18 cellular contexts compared by ENCODE assay signal in the genomic region with DNA sequence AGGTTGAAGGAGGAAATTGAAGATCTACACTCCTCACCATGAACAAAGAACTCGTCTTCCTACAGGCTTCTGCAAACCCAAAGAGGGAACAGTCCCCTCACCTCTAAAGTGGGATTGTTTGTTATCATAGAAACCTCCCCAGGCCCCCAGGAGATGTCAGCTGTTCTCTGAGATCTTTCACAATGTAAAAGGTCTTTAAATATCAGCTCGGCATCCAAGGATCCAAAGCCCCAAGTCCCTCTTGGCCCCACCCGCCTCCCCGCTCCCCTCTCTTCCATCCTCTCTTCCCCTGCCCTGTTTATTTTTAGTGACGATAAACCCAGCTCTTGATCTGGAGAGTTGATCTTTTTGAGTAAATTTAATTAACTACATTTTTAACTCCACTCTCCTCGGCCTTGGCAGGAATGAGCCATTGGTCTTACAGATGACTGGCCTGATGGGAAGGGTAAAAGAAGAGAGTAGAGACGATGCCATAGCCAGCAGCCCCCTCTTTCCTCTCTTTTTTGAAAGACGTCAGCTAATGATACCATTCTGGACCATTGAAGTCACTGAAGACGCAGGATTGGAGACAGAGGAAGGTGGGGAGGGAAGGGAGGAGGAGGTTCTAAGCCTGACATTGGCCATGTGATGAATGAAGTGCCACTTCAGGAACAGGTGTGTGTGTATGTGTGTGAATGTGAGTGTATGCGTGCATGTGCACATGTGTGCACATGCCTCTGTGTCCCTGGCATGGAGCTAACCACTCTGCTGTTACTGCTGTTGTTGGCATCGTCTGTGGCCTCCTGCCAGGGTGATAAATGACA.
DNase-seq lines count a peak whose midpoint lies in the region; ATAC-seq, FAIRE-seq and TF ChIP-seq lines count a peak whose summit lies in the region.
"Had no signal": no experiment of that assay in that cellular context is flagged by ENCODE, and none has a peak within 500 bp of the region (broad histone marks: within the 10 kb centered on the region; RNA-seq: fewer than 3 reads in every experiment).

No MANE protein-coding gene starts in this region.

- POLR2A ChIA-PET in GM10248 (lab: Yijun Ruan, JAX), result no interaction called here

- H2BK120ac ChIP-seq in neuronal stem cell (ENCODE audit: low read depth, low read length), result no peak overlapping the region

- peak overlapping the region; percentile 49 for H3K14ac ChIP-seq in neuronal stem cell (ENCODE audit: low read length)

- no peak overlapping the region for H3K4ac ChIP-seq in neuronal stem cell (ENCODE audit: low read length)

- H3K27ac Mint-ChIP-seq in activated naive CD4-positive, alpha-beta T cell treated with anti-CD3 and anti-CD28 coated beads, Interleukin-2, amount 10 ng/mL, durations not matched to agents 7 days and 5 days, result peak overlapping the region; percentile 79
- no peak overlapping the region for H3K27ac Mint-ChIP-seq in activated naive CD4-positive, alpha-beta T cell treated with anti-CD3 and anti-CD28 coated beads for 36 hours
- H3K27ac Mint-ChIP-seq: CD4-positive, alpha-beta T cell had no signal

- no peak overlapping the region for H3K23ac ChIP-seq in neuronal stem cell (ENCODE audit: low read depth, low read length, poor library complexity)

- ATAC-seq in heart left ventricle (no peak), HG02840 (IDR thresholded peaks at IDR 0.05; ENCODE audit: low FRiP score, unreplicated experiment) (no peak)
- ATAC-seq: A549 had no signal

- H3K9ac ChIP-seq in neuronal stem cell (ENCODE audit: low read depth, low read length, poor library complexity), result no peak overlapping the region

- no peak overlapping the region for H3K4me3 ChIP-seq in bronchial epithelial cell (ENCODE audit: low read depth, low read length)
- peak overlapping the region in 1 of 2 donors; percentile 66 for H3K4me3 ChIP-seq in neuronal stem cell (ENCODE audit: low read length in 2 of 2)
- no peak overlapping the region for H3K4me3 ChIP-seq in heart left ventricle
- H3K4me3 ChIP-seq: A549 had no signal

- no peaks in the 10 kb centered on the region for H3K79me1 ChIP-seq in neuronal stem cell (ENCODE audit: low read depth, low read length)

- peaks cover 22% of the 10 kb centered on the region for H3K4me1 Mint-ChIP-seq in activated naive CD4-positive, alpha-beta T cell treated with anti-CD3 and anti-CD28 coated beads, Interleukin-2, amount 10 ng/mL, durations not matched to agents 7 days and 5 days
- peaks cover 14% of the 10 kb centered on the region for H3K4me1 Mint-ChIP-seq in activated naive CD4-positive, alpha-beta T cell treated with anti-CD3 and anti-CD28 coated beads for 36 hours (ENCODE audit: low read depth)

- no peak overlapping the region for H2BK15ac ChIP-seq in neuronal stem cell (ENCODE audit: low read length)

- H3K27me3 Mint-ChIP-seq in activated naive CD4-positive, alpha-beta T cell treated with anti-CD3 and anti-CD28 coated beads, Interleukin-2, amount 10 ng/mL, durations not matched to agents 7 days and 5 days, result peaks cover 8% of the 10 kb centered on the region
- peaks cover 2% of the 10 kb centered on the region for H3K27me3 Mint-ChIP-seq in activated naive CD4-positive, alpha-beta T cell treated with anti-CD3 and anti-CD28 coated beads for 36 hours (ENCODE audit: low read depth)
- H3K27me3 Mint-ChIP-seq: CD4-positive, alpha-beta T cell had no signal

- H3K4me2 ChIP-seq in neuronal stem cell (ENCODE audit: insufficient read depth, low read length, poor library complexity, severe bottlenecking), result no peak overlapping the region
- H3K4me2 ChIP-seq: A549 had no signal

- WGBS in neuronal stem cell (ENCODE audit: extremely low coverage in 2 of 2, insufficient read length in 2 of 2, insufficient replicate concordance in 1 of 2), 2 donors, result no CpG with 5 or more reads among the region's 11 CpGs
- 72 to 75% (median 74%) methylated on average over 11 of the region's 11 CpGs for WGBS in heart left ventricle, 4 donors

- H3K4me1 ChIP-seq in neuronal stem cell (ENCODE audit: control insufficient read depth in 2 of 2, insufficient read depth in 1 of 2, low read depth in 1 of 2, low read length in 2 of 2) (peaks cover 0 to 21% of the 10 kb centered on the region in 2 donors), heart left ventricle (peaks cover 0 to 15% (median 3%) of the 10 kb centered on the region in 12 donors)
- H3K4me1 ChIP-seq: A549, Caco-2 had no signal

- H3K9me3 ChIP-seq in neuronal stem cell (replicated peaks in 1 of 2; ENCODE audit: control insufficient read depth in 2 of 2, insufficient read depth in 1 of 2, low read depth in 1 of 2, low read length in 2 of 2), result no peaks in the 10 kb centered on the region
- no peaks in the 10 kb centered on the region for H3K9me3 ChIP-seq in heart left ventricle
- H3K9me3 ChIP-seq: A549, Caco-2 had no signal

- intact Hi-C loops in activated naive CD4-positive, alpha-beta T cell treated with anti-CD3 and anti-CD28 coated beads for 36 hours (cut with micrococcal nuclease), result no loop called here
- intact Hi-C loops in heart left ventricle (cut with DNase I), result loop anchor here in 2 of 10 donors (10.0 kb wide), 2 partner anchors 60 to 240 kb away; no protein-coding TSS in a partner anchor

- no peak overlapping the region for H4K91ac ChIP-seq in neuronal stem cell (ENCODE audit: low read depth, low read length, poor library complexity)

- H4K8ac ChIP-seq in neuronal stem cell (ENCODE audit: low read depth, low read length), result no peak overlapping the region

- H2BK12ac ChIP-seq in neuronal stem cell (ENCODE audit: low read length), result no peak overlapping the region

- no peaks in the 10 kb centered on the region for H3K9me3 Mint-ChIP-seq in activated naive CD4-positive, alpha-beta T cell treated with anti-CD3 and anti-CD28 coated beads, Interleukin-2, amount 10 ng/mL, durations not matched to agents 7 days and 5 days
- no peaks in the 10 kb centered on the region for H3K9me3 Mint-ChIP-seq in activated naive CD4-positive, alpha-beta T cell treated with anti-CD3 and anti-CD28 coated beads for 36 hours
- H3K9me3 Mint-ChIP-seq: CD4-positive, alpha-beta T cell; H9 had no signal

- H3K36me3 Mint-ChIP-seq in activated naive CD4-positive, alpha-beta T cell treated with anti-CD3 and anti-CD28 coated beads, Interleukin-2, amount 10 ng/mL, durations not matched to agents 7 days and 5 days, result no peaks in the 10 kb centered on the region
- no peaks in the 10 kb centered on the region for H3K36me3 Mint-ChIP-seq in activated naive CD4-positive, alpha-beta T cell treated with anti-CD3 and anti-CD28 coated beads for 36 hours (ENCODE audit: low read depth)

- CTCF ChIA-PET in activated naive CD4-positive, alpha-beta T cell treated with anti-CD3 and anti-CD28 coated beads, Interleukin-2, amount 10 ng/mL, durations not matched to agents 7 days and 5 days (lab: Charles Lee), result interaction anchor here (0.5 kb wide), 1 partner anchor 1854 kb away, joined by 3 read pairs; no protein-coding TSS in a partner anchor
- CTCF ChIA-PET in activated naive CD4-positive, alpha-beta T cell treated with anti-CD3 and anti-CD28 coated beads for 36 hours (lab: Charles Lee), result no interaction called here
- CTCF ChIA-PET in GM10248 (lab: Yijun Ruan, JAX), result no interaction called here

- FAIRE-seq in bronchial epithelial cell (lab: Jason Lieb, UNC), result peak; percentile 40
- FAIRE-seq: A549, D721Med, G401.6 had no signal

- H2BK5ac ChIP-seq in neuronal stem cell (ENCODE audit: low read length), result no peak overlapping the region

- DNase-seq in activated naive CD4-positive, alpha-beta T cell treated with anti-CD3 and anti-CD28 coated beads, Interleukin-2, amount 10 ng/mL, durations not matched to agents 7 days and 5 days, result no peak
- DNase-seq in activated naive CD4-positive, alpha-beta T cell treated with anti-CD3 and anti-CD28 coated beads for 36 hours, result no peak
- no peak for DNase-seq in bronchial epithelial cell (ENCODE audit: low read depth)
- no peak for DNase-seq in neuronal stem cell (ENCODE audit: low spot score)
- no peak for DNase-seq in GM10248 (ENCODE audit: extremely low spot score)
- no peak for DNase-seq in heart left ventricle
- no peak for DNase-seq in stimulated activated naive CD4-positive, alpha-beta T cell treated with Interleukin-2 at 50 U/mL for 16 hours (lab: John Stamatoyannopoulos, UW)
- DNase-seq: AML-193; Caco-2; CD4-positive, alpha-beta T cell; GOT3; H9 had no signal

- H2AK5ac ChIP-seq in neuronal stem cell (ENCODE audit: low read depth, low read length), result no peak overlapping the region

- no peak for TF ChIP-seq POLR2A in heart left ventricle (IDR thresholded peaks at IDR 0.05)

- H3K27ac ChIP-seq in neuronal stem cell (replicated peaks; ENCODE audit: low read length) (no peak overlapping the region), heart left ventricle (no peak overlapping the region)
- H3K27ac ChIP-seq: 22Rv1, A549, C4-2B had no signal

- H3K18ac ChIP-seq in neuronal stem cell (ENCODE audit: low read length), result no peak overlapping the region

- H3K36me3 ChIP-seq in bronchial epithelial cell (ENCODE audit: control insufficient read depth, insufficient read depth, low read length) (no peaks in the 10 kb centered on the region), neuronal stem cell (replicated peaks in 1 of 2; ENCODE audit: control insufficient read depth in 2 of 2, insufficient read depth in 2 of 2, low read length in 2 of 2) (no peaks in the 10 kb centered on the region), heart left ventricle (no peaks in the 10 kb centered on the region)

- H3K4me3 Mint-ChIP-seq in activated naive CD4-positive, alpha-beta T cell treated with anti-CD3 and anti-CD28 coated beads, Interleukin-2, amount 10 ng/mL, durations not matched to agents 7 days and 5 days, result no peak overlapping the region
- H3K4me3 Mint-ChIP-seq in activated naive CD4-positive, alpha-beta T cell treated with anti-CD3 and anti-CD28 coated beads for 36 hours, result no peak overlapping the region
- H3K4me3 Mint-ChIP-seq: CD4-positive, alpha-beta T cell; H9 had no signal

- H3K27me3 ChIP-seq in bronchial epithelial cell (ENCODE audit: control insufficient read depth, insufficient read depth, low read length) (no peaks in the 10 kb centered on the region), neuronal stem cell (ENCODE audit: control insufficient read depth in 3 of 3, insufficient read depth in 3 of 3, low read depth in 1 of 3, low read length in 3 of 3) (peaks cover 0 to 2% (median 0%) of the 10 kb centered on the region in 3 experiments), heart left ventricle (peaks cover 0 to 4% (median 0%) of the 10 kb centered on the region in 9 donors)

- TF ChIP-seq CTCF in bronchial epithelial cell (IDR thresholded peaks at IDR 0.05; ENCODE audit: insufficient read depth, low read length, severe bottlenecking) (no peak), GM10248 (IDR thresholded peaks at IDR 0.05; ENCODE audit: control extremely low read depth, extremely low read depth, low read depth, missing control alignments) (no peak), heart left ventricle (IDR thresholded peaks at IDR 0.05) (no peak)

- H2AFZ ChIP-seq in neuronal stem cell (ENCODE audit: low read length), result no peak overlapping the region
